Comparison of ENCODE assay signal across 8 cellular contexts in genomic region chr11:96242971-96243647, GRCh38.
DNase-seq lines count a peak whose midpoint lies in the region; ATAC-seq lines count a peak whose summit lies in the region.

No MANE protein-coding gene starts in this region.

- peak; percentile 91 for DNase-seq in AG08396 (ENCODE audit: low spot score)
- peak; percentile 90 for DNase-seq in NCI-H460 (ENCODE audit: extremely low read depth, low read depth)
- DNase-seq in activated CD4-positive, alpha-beta T cell treated with anti-CD3 and anti-CD28 coated beads for 4 hours: peak; percentile 68 to 71
- DNase-seq in kidney tubule cell (ENCODE audit: low spot score): peak; percentile 98
- DNase-seq in stimulated activated CD4-positive, alpha-beta T cell treated with anti-CD3 and anti-CD28 coated beads, Interleukin-15, amount 100 ng/mL, for 48 hours (ENCODE audit: low read depth in 2 of 2): peak; percentile 76 to 81

- H3K27ac ChIP-seq in cingulate gyrus (ENCODE audit: low read depth, low read length): peak overlapping the region; percentile 88

- peak; percentile 94 for ATAC-seq in GM18909 (IDR thresholded peaks at IDR 0.05; ENCODE audit: poor library complexity, unreplicated experiment)
- ATAC-seq in HG03139 (IDR thresholded peaks at IDR 0.05; ENCODE audit: unreplicated experiment): peak; percentile 88

Comparison
In these comparisons a context has a peak if more than half of its experiments do, and no peak if none do; other contexts are left out.
1. Peak in every context shown above with its lines: DNase-seq, ATAC-seq and H3K27ac ChIP-seq.